Comparison of ENCODE assay signal across 8 cellular contexts in genomic region chr7:18352339-18353255, GRCh38.
DNase-seq lines count a peak whose midpoint lies in the region; ATAC-seq, FAIRE-seq and TF ChIP-seq lines count a peak whose summit lies in the region.

No MANE protein-coding gene starts in this region.

- peak in 4 of 6 experiments; percentile 45 to 68 (median 56) for TF ChIP-seq CTCF in Peyer's patch (IDR thresholded peaks at IDR 0.05)
- peak in 2 of 3 experiments; percentile 61 to 72; a peak in 3 of 4 replicates for TF ChIP-seq CTCF in H1 (IDR thresholded peaks at IDR 0.05; ENCODE audit: control extremely low read depth in 1 of 3, insufficient read depth in 1 of 3, low read depth in 1 of 3, low read length in 3 of 3)

- H3K18ac ChIP-seq in H1 (ENCODE audit: extremely low read depth, low read length) = no peak overlapping the region
- H3K18ac ChIP-seq in mesenchymal stem cell (ENCODE audit: low read depth in 1 of 2, low read length in 2 of 2) = no peak overlapping the region

- no peak overlapping the region for H2BK20ac ChIP-seq in H1 (ENCODE audit: low read length)

- H2BK12ac ChIP-seq in H1 (ENCODE audit: low read depth, low read length) = no peak overlapping the region
- H2BK12ac ChIP-seq in mesenchymal stem cell (ENCODE audit: low read length in 2 of 2) = no peak overlapping the region

- H4K91ac ChIP-seq in H1 (replicated peaks; ENCODE audit: insufficient read length, low read length) = no peak overlapping the region
- no peak overlapping the region for H4K91ac ChIP-seq in mesenchymal stem cell (ENCODE audit: low read length)

- POLR2A ChIA-PET in H1 (lab: Charles Lee; ENCODE audit: partially characterized antibody) = interaction anchor here (1.2 kb wide), 1 partner anchor 143 kb away, joined by 3 read pairs; the partner anchor contains the start of gene HDAC9

- no peak for TF ChIP-seq EP300 in H1 (IDR thresholded peaks at IDR 0.05; ENCODE audit: borderline replicate concordance in 1 of 2, low read depth in 2 of 2, low read length in 2 of 2)

- H2BK15ac ChIP-seq in H1 (ENCODE audit: low read length) = no peak overlapping the region
- H2BK15ac ChIP-seq in mesenchymal stem cell (ENCODE audit: low read depth, poor library complexity, severe bottlenecking) = no peak overlapping the region

- intact Hi-C loops in activated T-helper 2 cell treated with anti-CD3 and anti-CD28 coated beads, Interferon-gamma antibody, Interleukin-2, Interleukin-4, amounts not matched to agents 10 μg/mL and 5 μg/mL and 100 μg/mL, durations not matched to agents 14 hours and 24 hours and 36 hours (cut with micrococcal nuclease) = no loop called here

- no peak overlapping the region for H4K5ac ChIP-seq in H1 (ENCODE audit: insufficient read length, low read depth, low read length)

- no peak overlapping the region for H4K8ac ChIP-seq in H1 (ENCODE audit: extremely low read depth, insufficient read depth, low read length)
- H4K8ac ChIP-seq in mesenchymal stem cell (ENCODE audit: low read length) = no peak overlapping the region

- H3K79me1 ChIP-seq in H1 (ENCODE audit: low read depth, low read length) (no peaks in the 10 kb centered on the region), mesenchymal stem cell (replicated peaks; ENCODE audit: low read length, poor library complexity, severe bottlenecking) (no peaks in the 10 kb centered on the region)

- no peak overlapping the region for H3K27ac Mint-ChIP-seq in activated T-helper 2 cell treated with anti-CD3 and anti-CD28 coated beads, Interferon-gamma antibody, Interleukin-2, Interleukin-4, amounts not matched to agents 10 μg/mL and 5 μg/mL and 100 μg/mL, durations not matched to agents 14 hours and 24 hours and 36 hours

- peaks cover 2% of the 10 kb centered on the region for H3K27me3 Mint-ChIP-seq in activated T-helper 2 cell treated with anti-CD3 and anti-CD28 coated beads, Interferon-gamma antibody, Interleukin-2, Interleukin-4, amounts not matched to agents 10 μg/mL and 5 μg/mL and 100 μg/mL, durations not matched to agents 14 hours and 24 hours and 36 hours (ENCODE audit: low read depth)

- peak; percentile 85 for FAIRE-seq in H1 (lab: Jason Lieb, UNC)

- H2AK5ac ChIP-seq in H1 (ENCODE audit: low read depth, low read length) (no peak overlapping the region), mesenchymal stem cell (ENCODE audit: low read length, severe bottlenecking) (no peak overlapping the region)

- H3K9ac ChIP-seq in H1 (replicated peaks in 1 of 4; ENCODE audit: extremely low read depth in 1 of 4, low read depth in 3 of 4, low read length in 3 of 4) (no peak overlapping the region), mesenchymal stem cell (ENCODE audit: low read length) (no peak overlapping the region)

- no peaks in the 10 kb centered on the region for H3K36me3 Mint-ChIP-seq in activated T-helper 2 cell treated with anti-CD3 and anti-CD28 coated beads, Interferon-gamma antibody, Interleukin-2, Interleukin-4, amounts not matched to agents 10 μg/mL and 5 μg/mL and 100 μg/mL, durations not matched to agents 14 hours and 24 hours and 36 hours (ENCODE audit: low read depth)

- H2BK5ac ChIP-seq in H1 (ENCODE audit: low read depth, low read length) (no peak overlapping the region), mesenchymal stem cell (ENCODE audit: low read depth, low read length, poor library complexity, severe bottlenecking) (no peak overlapping the region)

- DNase-seq in EH (ENCODE audit: low read depth) = peak; percentile 77
- DNase-seq in Jurkat, Clone E6-1 (ENCODE audit: low read depth, low spot score) = peak; percentile 9
- DNase-seq in Peyer's patch = peak in 2 of 3 donors; percentile 38 to 66
- DNase-seq in H1 (ENCODE audit: low read depth in 1 of 2, low spot score in 2 of 2) = peak in 1 of 2 experiments; percentile 54
- peak; percentile 65 for DNase-seq in mesenchymal stem cell
- no peak for DNase-seq in activated T-helper 2 cell treated with anti-CD3 and anti-CD28 coated beads, Interferon-gamma antibody, Interleukin-2, Interleukin-4, amounts not matched to agents 10 μg/mL and 5 μg/mL and 100 μg/mL, durations not matched to agents 14 hours and 24 hours and 36 hours (ENCODE audit: low spot score)

- 0 out of 2 replicates have a peak overlapping the region, but pooled peaks have one; percentile 74 for H2AFZ ChIP-seq in H1 (ENCODE audit: low read length)
- no peak overlapping the region for H2AFZ ChIP-seq in mesenchymal stem cell (ENCODE audit: low read depth, low read length)

- H4K20me1 ChIP-seq in H1 (replicated peaks in 1 of 2; ENCODE audit: control insufficient read depth in 1 of 2, insufficient read depth in 2 of 2, low read length in 2 of 2) = no peaks in the 10 kb centered on the region

- H3K4me1 ChIP-seq in Peyer's patch (no peaks in the 10 kb centered on the region), H1 (replicated peaks in 1 of 4; ENCODE audit: control insufficient read depth in 3 of 4, insufficient read depth in 4 of 4, low read length in 3 of 4) (no peaks in the 10 kb centered on the region; a peak in 1 of 7 replicates), mesenchymal stem cell (ENCODE audit: control insufficient read depth, insufficient read depth, low read depth, low read length) (no peaks in the 10 kb centered on the region)

- H3K4me2 ChIP-seq in H1 (ENCODE audit: insufficient read depth in 1 of 2, low read depth in 2 of 2, low read length in 2 of 2) (no peak overlapping the region), mesenchymal stem cell (ENCODE audit: low read length, poor library complexity, severe bottlenecking) (peak overlapping the region; percentile 16)

- no peak overlapping the region for H3K23ac ChIP-seq in H1 (ENCODE audit: insufficient read length)
- H3K23ac ChIP-seq in mesenchymal stem cell (ENCODE audit: low read length in 2 of 2) = no peak overlapping the region

- no peaks in the 10 kb centered on the region for H3K4me1 Mint-ChIP-seq in activated T-helper 2 cell treated with anti-CD3 and anti-CD28 coated beads, Interferon-gamma antibody, Interleukin-2, Interleukin-4, amounts not matched to agents 10 μg/mL and 5 μg/mL and 100 μg/mL, durations not matched to agents 14 hours and 24 hours and 36 hours (ENCODE audit: low read depth)

- no peak overlapping the region for H3K4me3 ChIP-seq in Jurkat, Clone E6-1 (ENCODE audit: low read length)
- no peak overlapping the region for H3K4me3 ChIP-seq in Peyer's patch
- no peak overlapping the region for H3K4me3 ChIP-seq in H1 (ENCODE audit: extremely low read depth in 1 of 4, insufficient read depth in 2 of 4, low read depth in 3 of 4, low read length in 4 of 4)
- H3K4me3 ChIP-seq in mesenchymal stem cell (ENCODE audit: insufficient read depth in 1 of 2, low read depth in 1 of 2, low read length in 2 of 2) = no peak overlapping the region

- no peak overlapping the region for H3K56ac ChIP-seq in H1 (replicated peaks; ENCODE audit: insufficient read length, low read depth, low read length)

- peak; percentile 93 to 95 for TF ChIP-seq RAD21 in H1 (IDR thresholded peaks at IDR 0.05 in 1 of 2, conservative IDR thresholded peaks at IDR 0.05 in 1 of 2; ENCODE audit: low read depth in 2 of 2, low read length in 2 of 2)

- no peaks in the 10 kb centered on the region for H3K9me3 Mint-ChIP-seq in activated T-helper 2 cell treated with anti-CD3 and anti-CD28 coated beads, Interferon-gamma antibody, Interleukin-2, Interleukin-4, amounts not matched to agents 10 μg/mL and 5 μg/mL and 100 μg/mL, durations not matched to agents 14 hours and 24 hours and 36 hours

- H3K9me3 ChIP-seq in Peyer's patch (no peaks in the 10 kb centered on the region), H1 (ENCODE audit: insufficient read depth in 2 of 2, low read depth in 1 of 2, low read length in 1 of 2) (no peaks in the 10 kb centered on the region), mesenchymal stem cell (ENCODE audit: control insufficient read depth, low read length) (no peaks in the 10 kb centered on the region)

- H3K27ac ChIP-seq in Peyer's patch = no peak overlapping the region
- no peak overlapping the region for H3K27ac ChIP-seq in H1 (ENCODE audit: low read depth, low read length)
- no peak overlapping the region for H3K27ac ChIP-seq in mesenchymal stem cell (ENCODE audit: low read length, poor library complexity, severe bottlenecking)

- 46% methylated on average over 7 of the region's 7 CpGs; no CpG with 5 or more reads in 1 of the 2 experiments for WGBS in H1 (ENCODE audit: extremely low coverage in 1 of 2, insufficient coverage in 1 of 2, insufficient read length in 1 of 2, insufficient replicate concordance in 2 of 2, low coverage in 1 of 2, low lambda C conversion rate in 2 of 2, missing lambda C conversion rate in 1 of 2), 2 experiments
- WGBS in mesenchymal stem cell = 52% methylated on average over 7 of the region's 7 CpGs

- no peaks in the 10 kb centered on the region for H3K79me2 ChIP-seq in H1 (ENCODE audit: control insufficient read depth in 1 of 2, insufficient read depth in 2 of 2, low read length in 2 of 2)

- H3K4me3 Mint-ChIP-seq in activated T-helper 2 cell treated with anti-CD3 and anti-CD28 coated beads, Interferon-gamma antibody, Interleukin-2, Interleukin-4, amounts not matched to agents 10 μg/mL and 5 μg/mL and 100 μg/mL, durations not matched to agents 14 hours and 24 hours and 36 hours (ENCODE audit: low read depth) = no peak overlapping the region

- H2BK120ac ChIP-seq in H1 (replicated peaks; ENCODE audit: low read depth, low read length) (no peak overlapping the region), mesenchymal stem cell (ENCODE audit: low read depth, low read length) (no peak overlapping the region)

- CTCF ChIA-PET in H1 (lab: Charles Lee; ENCODE audit: partially characterized antibody) = interaction anchor here (0.5 to 9.4 kb wide), 66 partner anchors 9 to 754 kb away, joined by 3 to 131 read pairs (median 4); partner anchors contain the start of gene HDAC9

- H3K36me3 ChIP-seq in Peyer's patch (no peaks in the 10 kb centered on the region), H1 (ENCODE audit: control insufficient read depth in 2 of 4, insufficient read depth in 4 of 4, low read length in 3 of 4) (no peaks in the 10 kb centered on the region), mesenchymal stem cell (ENCODE audit: control insufficient read depth in 1 of 2, insufficient read depth in 2 of 2, low read depth in 1 of 2, low read length in 2 of 2) (no peaks in the 10 kb centered on the region)

- H3K23me2 ChIP-seq in H1 (ENCODE audit: low read depth, low read length) = no peaks in the 10 kb centered on the region; the same call in 1 of the 2 replicates

- ATAC-seq in GM21515 (IDR thresholded peaks at IDR 0.05; ENCODE audit: unreplicated experiment) (peak; percentile 72), GM19455 (IDR thresholded peaks at IDR 0.05; ENCODE audit: unreplicated experiment) (no peak)

- H3K4ac ChIP-seq in H1 (replicated peaks; ENCODE audit: insufficient read length, low read depth, low read length) (no peak overlapping the region), mesenchymal stem cell (ENCODE audit: low read depth in 1 of 2, low read length in 2 of 2) (no peak overlapping the region)

- H3K14ac ChIP-seq in H1 (ENCODE audit: insufficient read length) (no peak overlapping the region), mesenchymal stem cell (ENCODE audit: low read length in 2 of 2) (no peak overlapping the region)

- TF ChIP-seq POLR2A in Peyer's patch (IDR thresholded peaks at IDR 0.05) (no peak), H1 (IDR thresholded peaks at IDR 0.05; ENCODE audit: control extremely low read depth in 1 of 2, low read depth in 2 of 2, low read length in 2 of 2) (no peak)

- H3K27me3 ChIP-seq in Peyer's patch (no peaks in the 10 kb centered on the region), H1 (replicated peaks in 1 of 4; ENCODE audit: control insufficient read depth in 3 of 4, extremely low read depth in 1 of 4, insufficient read depth in 3 of 4, low read length in 3 of 4) (no peaks in the 10 kb centered on the region), mesenchymal stem cell (ENCODE audit: control insufficient read depth in 1 of 2, insufficient read depth in 1 of 2, low read length in 2 of 2) (no peaks in the 10 kb centered on the region)
